ENCODE assay signal across 8 cellular contexts in the genomic region with DNA sequence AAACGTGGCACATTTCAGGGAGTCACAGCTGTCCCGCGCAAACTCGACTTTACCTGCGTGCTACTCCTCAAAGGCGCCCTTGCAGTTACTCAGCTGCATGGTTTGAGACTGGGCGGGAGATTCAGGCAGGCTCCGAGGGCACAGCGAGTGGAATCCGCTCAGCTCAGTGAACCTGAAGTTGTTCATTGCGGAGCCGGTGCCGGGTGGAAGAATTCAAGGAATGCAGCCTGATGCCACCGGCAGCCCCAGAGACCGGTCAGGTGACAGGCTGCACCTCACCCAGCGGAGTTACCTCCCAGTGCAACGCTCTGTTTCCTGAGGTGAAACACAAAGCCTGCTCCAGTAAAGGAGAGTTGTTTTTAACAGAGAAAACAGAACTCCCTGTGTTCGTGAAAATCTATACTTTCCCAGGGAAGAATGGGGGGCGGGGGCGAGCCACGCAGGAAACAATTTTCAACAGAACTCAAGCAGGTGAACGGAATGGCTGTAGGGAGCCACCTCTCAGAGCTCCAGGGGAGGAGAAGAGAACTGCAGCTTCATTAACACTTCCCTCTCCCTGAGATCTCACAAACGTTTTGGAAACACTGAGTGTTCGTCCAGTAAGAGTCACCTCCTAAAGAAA. TPM values are rescaled to one million over a fixed set of nuclear protein-coding genes. Genes with fewer than 3 reads are reported as not detected.
A peak's percentile ranks its signal among the peaks of the same experiment; 100 is the strongest.
DNase-seq lines count a peak whose midpoint lies in the region; FAIRE-seq and TF ChIP-seq lines count a peak whose summit lies in the region.
"Had no signal": no experiment of that assay in that cellular context is flagged by ENCODE, and none has a peak within 500 bp of the region (broad histone marks: within the 10 kb centered on the region; RNA-seq: fewer than 3 reads in every experiment).

No MANE protein-coding gene starts in this region.

- no peak for TF ChIP-seq EP300 in suprapubic skin (IDR thresholded peaks at IDR 0.05)

- H3K27me3 ChIP-seq in suprapubic skin = peaks cover 6% of the 10 kb centered on the region

- H3K9me3 ChIP-seq in kidney (ENCODE audit: control insufficient read depth in 1 of 2, low read length in 2 of 2) (no peaks in the 10 kb centered on the region), suprapubic skin (no peaks in the 10 kb centered on the region)

- peak overlapping the region; percentile 9 to 63 for H3K9ac ChIP-seq in kidney (ENCODE audit: low read length in 2 of 2)

- TF ChIP-seq CTCF in kidney (IDR thresholded peaks at IDR 0.05; ENCODE audit: borderline replicate concordance, extremely low read depth, insufficient read depth) = no peak
- TF ChIP-seq CTCF in suprapubic skin (IDR thresholded peaks at IDR 0.05) = no peak
- no peak for TF ChIP-seq CTCF in GM13977 (IDR thresholded peaks at IDR 0.05; ENCODE audit: extremely low read depth, insufficient read depth, missing control alignments)

- FAIRE-seq in kidney (lab: Jason Lieb, UNC) = no peak

- intact Hi-C loops in kidney (cut with DNase I) = no loop called here

- TF ChIP-seq POLR2A in suprapubic skin (IDR thresholded peaks at IDR 0.05) = no peak

- H3K27ac ChIP-seq in kidney (ENCODE audit: low read depth in 2 of 2, low read length in 2 of 2) (peak overlapping the region; percentile 66 to 86), suprapubic skin (peak overlapping the region; percentile 47)

- peaks cover 12 to 21% of the 10 kb centered on the region in 2 donors for H3K4me1 ChIP-seq in kidney (ENCODE audit: control insufficient read depth in 1 of 2, insufficient read depth in 1 of 2, low read depth in 1 of 2, low read length in 2 of 2)
- H3K4me1 ChIP-seq in suprapubic skin = peaks cover 22% of the 10 kb centered on the region

- H3K4me3 ChIP-seq in kidney (ENCODE audit: low read length in 2 of 2) = peak overlapping the region; percentile 48 to 50
- H3K4me3 ChIP-seq in suprapubic skin = peak overlapping the region; percentile 37

- in situ Hi-C loops in T47D (cut with HindIII; ENCODE audit: low pct_unique_long_range_greater_than_20kb, low sequenced_read_pairs) (no loop called here), GM13977 (cut with MboI; ENCODE audit: low pct_unique_long_range_greater_than_20kb, low sequenced_read_pairs, unreplicated experiment) (no loop called here)

- WGBS in suprapubic skin = 5% methylated on average over 24 of the region's 24 CpGs

- H3K36me3 ChIP-seq in kidney (ENCODE audit: control insufficient read depth in 1 of 2, insufficient read depth in 2 of 2, low read length in 2 of 2) = no peaks in the 10 kb centered on the region
- H3K36me3 ChIP-seq in suprapubic skin = no peaks in the 10 kb centered on the region

- DNase-seq in Kasumi-1 (lab: John Stamatoyannopoulos, UW) = peak; percentile 37 to 43
- peak; percentile 52 to 96 for DNase-seq in T47D (ENCODE audit: low read depth in 1 of 2, low spot score in 1 of 2)
- DNase-seq in kidney = peak; percentile 91
- peak in 1 of 2 donors; percentile 82 for DNase-seq in suprapubic skin (ENCODE audit: low spot score in 2 of 2)
- DNase-seq in SHP77 (lab: John Stamatoyannopoulos, UW) = no peak
- DNase-seq in GM13977 (ENCODE audit: low spot score) = no peak
- no peak for DNase-seq in NCI-H2029 treated with DMSO at 0.1 percent for 48 hours (lab: John Stamatoyannopoulos, UW)
- DNase-seq: naive B cell had no signal

RNA-seq across cellular contexts. Expression of a gene that starts 3.8 kb away (rescaled TPM):
- total RNA-seq in kidney = 17.8 TPM
- 29.2 TPM for polyA plus RNA-seq in kidney (ENCODE audit: insufficient read depth, low read depth, low replicate concordance)
- total RNA-seq in suprapubic skin = 1 to 10 TPM; 2.9 to 9.3 (median 5.7) TPM

Comparison
In these comparisons a context has a peak if more than half of its experiments do, and no peak if none do; other contexts are left out.
1. DNase-seq: peak in Kasumi-1 (2 of 2), T47D (2 of 2) and kidney (single experiment); none in SHP77 (0 of 2), GM13977 (single experiment) and NCI-H2029 treated with DMSO at 0.1 percent for 48 hours (single experiment).